9 cellular contexts compared by ENCODE assay signal in the genomic region with DNA sequence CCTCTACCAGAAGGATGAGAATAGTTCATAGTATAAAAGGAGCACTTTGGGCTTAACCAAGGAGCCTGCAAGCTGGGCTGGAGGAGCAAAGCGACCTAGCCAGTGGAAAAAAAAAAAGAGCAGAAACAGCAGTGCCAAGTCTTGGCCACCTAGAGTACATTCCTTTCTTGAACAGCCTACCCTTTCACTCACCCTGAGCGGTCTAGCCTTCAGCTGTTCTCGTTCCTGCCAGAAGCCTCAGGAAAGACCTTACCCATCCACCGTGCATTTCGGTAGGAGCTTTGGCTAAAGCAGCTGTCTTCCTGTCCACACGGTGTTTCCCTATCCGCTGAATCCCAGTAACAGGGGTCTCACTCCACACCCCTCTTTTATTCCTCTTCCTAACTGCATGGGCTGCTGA.
DNase-seq lines count a peak whose midpoint lies in the region; ATAC-seq and TF ChIP-seq lines count a peak whose summit lies in the region.
"Had no signal": no experiment of that assay in that cellular context is flagged by ENCODE, and none has a peak within 500 bp of the region (broad histone marks: within the 10 kb centered on the region; RNA-seq: fewer than 3 reads in every experiment).

No MANE protein-coding gene starts in this region.

- H3K27me3 ChIP-seq in AG04450 (ENCODE audit: control insufficient read depth, insufficient read depth, low read length), result no peaks in the 10 kb centered on the region
- H3K27me3 ChIP-seq in esophagus squamous epithelium, result peaks cover 0 to 8% (median 0%) of the 10 kb centered on the region in 4 donors
- no peaks in the 10 kb centered on the region for H3K27me3 ChIP-seq in A673 (replicated peaks; ENCODE audit: insufficient read depth, low read depth, low read length, poor library complexity)
- H3K27me3 ChIP-seq: BE2C had no signal

- peak overlapping the region; percentile 53 to 93 (median 82) for H3K27ac Mint-ChIP-seq in nephron
- no peak overlapping the region for H3K27ac Mint-ChIP-seq in activated naive CD4-positive, alpha-beta T cell treated with anti-CD3 and anti-CD28 coated beads, Interleukin-2, amount 10 ng/mL, durations not matched to agents 7 days and 5 days

- H3K4me3 ChIP-seq in AG04450 (ENCODE audit: low read depth, low read length), result peak overlapping the region; percentile 42
- H3K4me3 ChIP-seq in esophagus squamous epithelium, result peak overlapping the region in 3 of 4 donors; percentile 31 to 57 (median 32)
- H3K4me3 ChIP-seq in A673 (ENCODE audit: low read depth, low read length, poor library complexity, severe bottlenecking), result no peak overlapping the region

- H3K36me3 Mint-ChIP-seq in nephron (ENCODE audit: low read depth), result no peaks in the 10 kb centered on the region
- H3K36me3 Mint-ChIP-seq in activated naive CD4-positive, alpha-beta T cell treated with anti-CD3 and anti-CD28 coated beads, Interleukin-2, amount 10 ng/mL, durations not matched to agents 7 days and 5 days, result no peaks in the 10 kb centered on the region

- no peak for TF ChIP-seq CTCF in AG04450 (IDR thresholded peaks at IDR 0.05; ENCODE audit: low read depth, low read length)
- TF ChIP-seq CTCF in esophagus squamous epithelium (IDR thresholded peaks at IDR 0.05), result no peak
- no peak for TF ChIP-seq CTCF in nephron (IDR thresholded peaks at IDR 0.05; ENCODE audit: unreplicated experiment in 3 of 3)
- no peak for TF ChIP-seq CTCF in A673 (conservative IDR thresholded peaks at IDR 0.05; ENCODE audit: low read depth, low read length)

- H3K4me1 Mint-ChIP-seq in nephron, result peaks cover 54% of the 10 kb centered on the region
- H3K4me1 Mint-ChIP-seq in activated naive CD4-positive, alpha-beta T cell treated with anti-CD3 and anti-CD28 coated beads, Interleukin-2, amount 10 ng/mL, durations not matched to agents 7 days and 5 days, result no peaks in the 10 kb centered on the region

- POLR2A ChIA-PET in AG04450 (lab: Yijun Ruan, JAX) (interaction anchor here (1.7 kb wide), 1 partner anchor 89 kb away, joined by 4 read pairs; a partner anchor contains a TSS), A673 (lab: Charles Lee; ENCODE audit: low non-redundant PET) (no interaction called here)

- H3K27ac ChIP-seq in AG04450 (ENCODE audit: low read depth, low read length), result no peak overlapping the region
- H3K27ac ChIP-seq in esophagus squamous epithelium, result peak overlapping the region; percentile 8 to 82 (median 78)
- no peak overlapping the region for H3K27ac ChIP-seq in A673 (ENCODE audit: low read depth, low read length, poor library complexity, severe bottlenecking)

- peak; percentile 18 for DNase-seq in AG04450 (ENCODE audit: low read depth, low spot score)
- DNase-seq in RPMI7951 (ENCODE audit: low read depth), result peak; percentile 29
- no peak for DNase-seq in esophagus squamous epithelium (lab: John Stamatoyannopoulos, UW)
- DNase-seq in HuH-7 (ENCODE audit: low spot score), result no peak
- no peak for DNase-seq in A673 (ENCODE audit: low spot score)
- DNase-seq in activated naive CD4-positive, alpha-beta T cell treated with anti-CD3 and anti-CD28 coated beads, Interleukin-2, amount 10 ng/mL, durations not matched to agents 7 days and 5 days, result no peak
- DNase-seq: BE2C had no signal

- BruUV-seq in A673 (replicated peaks; lab: Mats Ljungman, UMichigan), result no TSS peak

- no peak for ATAC-seq in HG02970 (IDR thresholded peaks at IDR 0.05; ENCODE audit: low FRiP score, unreplicated experiment)

- intact Hi-C loops in esophagus squamous epithelium (cut with DNase I), result no loop called here
- intact Hi-C loops in A673 (cut with micrococcal nuclease; ENCODE audit: unreplicated experiment), result no loop called here

- H3K27me3 Mint-ChIP-seq in nephron (ENCODE audit: low read depth), result no peaks in the 10 kb centered on the region
- peaks cover 3% of the 10 kb centered on the region for H3K27me3 Mint-ChIP-seq in activated naive CD4-positive, alpha-beta T cell treated with anti-CD3 and anti-CD28 coated beads, Interleukin-2, amount 10 ng/mL, durations not matched to agents 7 days and 5 days

- H3K9me3 Mint-ChIP-seq in nephron, result peaks cover 2% of the 10 kb centered on the region
- H3K9me3 Mint-ChIP-seq in activated naive CD4-positive, alpha-beta T cell treated with anti-CD3 and anti-CD28 coated beads, Interleukin-2, amount 10 ng/mL, durations not matched to agents 7 days and 5 days, result no peaks in the 10 kb centered on the region

- H3K36me3 ChIP-seq in esophagus squamous epithelium (no peaks in the 10 kb centered on the region), A673 (ENCODE audit: insufficient read depth, low read length, poor library complexity, severe bottlenecking) (no peaks in the 10 kb centered on the region)
- H3K36me3 ChIP-seq: BE2C had no signal

- peaks cover 0 to 31% (median 5%) of the 10 kb centered on the region in 3 donors for H3K4me1 ChIP-seq in esophagus squamous epithelium
- no peaks in the 10 kb centered on the region for H3K4me1 ChIP-seq in A673 (ENCODE audit: insufficient read depth, low read length, poor library complexity, severe bottlenecking)
- H3K4me1 ChIP-seq: BE2C had no signal

- TF ChIP-seq POLR2A in esophagus squamous epithelium (IDR thresholded peaks at IDR 0.05), result no peak

- H3K9me3 ChIP-seq in AG04450 (ENCODE audit: control insufficient read depth, insufficient read depth, low read length) (no peaks in the 10 kb centered on the region), esophagus squamous epithelium (no peaks in the 10 kb centered on the region), A673 (ENCODE audit: low read depth, low read length, poor library complexity, severe bottlenecking) (no peaks in the 10 kb centered on the region)
- H3K9me3 ChIP-seq: BE2C had no signal

- peak overlapping the region in 2 of 3 experiments; percentile 24 to 37 for H3K4me3 Mint-ChIP-seq in nephron
- no peak overlapping the region for H3K4me3 Mint-ChIP-seq in activated naive CD4-positive, alpha-beta T cell treated with anti-CD3 and anti-CD28 coated beads, Interleukin-2, amount 10 ng/mL, durations not matched to agents 7 days and 5 days

- WGBS in esophagus squamous epithelium, 2 donors, result 19 to 32% methylated on average over 7 of the region's 7 CpGs

- CTCF ChIA-PET in AG04450 (lab: Charles Lee), result no interaction called here
- CTCF ChIA-PET in A673 (lab: Charles Lee), result no interaction called here
- CTCF ChIA-PET in activated naive CD4-positive, alpha-beta T cell treated with anti-CD3 and anti-CD28 coated beads, Interleukin-2, amount 10 ng/mL, durations not matched to agents 7 days and 5 days (lab: Charles Lee), result no interaction called here

Comparison
In these comparisons a context has a peak if more than half of its experiments do, and no peak if none do; other contexts are left out.
1. DNase-seq: peak in AG04450 (single experiment) and RPMI7951 (single experiment); none in esophagus squamous epithelium (single experiment), HuH-7 (single experiment), A673 (single experiment) and activated naive CD4-positive, alpha-beta T cell treated with anti-CD3 and anti-CD28 coated beads, Interleukin-2, amount 10 ng/mL, durations not matched to agents 7 days and 5 days (single experiment).
2. H3K27ac ChIP-seq: peak in esophagus squamous epithelium (4 of 4); none in AG04450 (single experiment) and A673 (single experiment).